In the genomic region with DNA sequence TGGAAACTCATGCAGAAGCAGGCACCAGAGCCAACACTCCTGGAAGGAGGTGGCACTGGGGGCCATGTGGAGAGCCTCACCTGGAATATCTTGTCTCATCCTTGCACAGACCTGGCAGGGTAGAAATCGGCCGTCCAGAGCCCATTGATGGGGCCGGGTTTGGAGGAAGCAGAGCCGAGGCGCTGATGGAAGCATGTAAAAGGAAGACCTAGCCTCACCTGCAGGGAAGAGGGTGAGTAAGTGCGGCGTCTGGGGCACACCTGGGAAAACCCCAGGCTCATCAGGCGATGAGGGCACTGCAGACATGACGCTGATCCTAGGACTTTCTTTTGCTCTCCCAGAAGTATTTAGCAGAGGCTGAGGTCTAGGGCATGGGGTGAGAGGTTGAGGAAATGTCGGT, we compare ENCODE assay signal across 15 cellular contexts. TPM values are rescaled to one million over a fixed set of nuclear protein-coding genes. Genes with fewer than 3 reads are reported as not detected.
"Had no signal": no experiment of that assay in that cellular context is flagged by ENCODE, and none has a peak within 500 bp of the region (broad histone marks: within the 10 kb centered on the region; RNA-seq: fewer than 3 reads in every experiment).

No MANE protein-coding gene starts in this region.

RNA-seq across cellular contexts. Expression of a gene that starts 48.9 kb away (rescaled TPM):
- total RNA-seq: activated B cell treated with CpG ODN at 0.5 μM for 24 hours; activated CD4-positive, alpha-beta memory T cell treated with anti-CD3 and anti-CD28 coated beads for 36 hours; activated CD4-positive, alpha-beta T cell treated with anti-CD3 and anti-CD28 coated beads, Interleukin-2, amount 10 ng/mL, durations not matched to agents 24 days and 14 days; activated CD8-positive, alpha-beta memory T cell treated with anti-CD3 and anti-CD28 coated beads for 36 hours; activated CD8-positive, alpha-beta T cell treated with anti-CD3 and anti-CD28 coated beads for 36 hours; activated naive CD4-positive, alpha-beta T cell treated with anti-CD3 and anti-CD28 coated beads for 36 hours; activated naive CD4-positive, alpha-beta T cell treated with anti-CD3 and anti-CD28 coated beads, Interleukin-2, amount 50 U/mL, for 72 hours; activated naive CD8-positive, alpha-beta T cell treated with anti-CD3 and anti-CD28 coated beads for 36 hours; activated T-cell treated with anti-CD3 and anti-CD28 coated beads, Interleukin-2, amount 50 U/mL, for 4 hours; activated T-cell treated with anti-CD3 and anti-CD28 coated beads, Interleukin-2, amount 50 U/mL, for 72 hours; activated T-helper 1 cell treated with anti-CD3 and anti-CD28 coated beads, Interleukin-12 subunit alpha, Interleukin-12 subunit beta, Interleukin-2, Interleukin-4 antibody, amounts not matched to agents 30 ng/mL and 10 ng/mL and 1 ng/mL, durations not matched to agents 14 hours and 24 hours and 36 hours; activated T-helper 17 cell treated with anti-CD3 and anti-CD28 coated beads, Interleukin-2, amount 50 U/mL, for 72 hours; adrenal gland; aorta; astrocyte had no signal
- polyA plus RNA-seq: adrenal gland, aorta had no signal
